Comparison of ENCODE assay signal across 1 cellular context in the genomic region with DNA sequence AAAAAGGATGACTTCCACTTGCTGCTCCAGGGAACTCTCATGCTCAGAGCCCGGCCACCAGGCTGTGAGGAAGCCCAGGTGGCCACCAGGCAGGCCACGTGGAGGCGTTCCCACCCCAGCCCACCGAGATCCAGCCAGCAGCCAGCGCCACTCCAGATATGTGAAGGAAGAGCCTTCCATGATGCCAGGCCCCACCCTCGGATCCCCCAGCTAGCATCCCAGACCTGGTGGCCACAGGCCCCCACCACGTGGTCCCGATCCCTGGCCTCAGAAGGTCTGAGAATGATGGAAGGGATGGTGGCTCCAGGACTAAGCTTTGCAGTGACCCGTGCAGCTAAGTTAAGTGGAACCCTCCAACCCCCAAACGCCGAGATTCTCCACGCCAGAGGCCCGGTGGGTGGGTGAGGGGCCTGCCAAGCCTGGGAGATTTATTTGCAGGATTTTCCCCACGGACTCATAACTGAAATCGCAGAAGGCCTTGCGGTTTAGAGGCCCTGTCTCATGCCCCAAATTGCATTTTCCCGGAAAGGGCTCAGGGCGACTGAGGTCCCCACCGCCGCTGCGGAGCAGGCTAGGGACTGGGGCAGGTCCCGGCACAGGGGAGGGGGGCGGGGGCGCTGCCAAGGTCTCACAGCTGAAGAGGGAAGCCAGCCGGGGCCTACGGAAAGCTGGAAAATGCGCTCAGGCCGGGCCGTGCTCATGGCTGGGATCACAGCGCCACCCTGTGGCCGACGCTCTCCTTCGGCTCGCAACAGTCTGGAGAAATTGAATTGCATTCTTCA.
TF ChIP-seq lines count a peak whose summit lies in the region.

No MANE protein-coding gene starts in this region.

TF ChIP-seq in HepG2, 621 proteins besides CTCF, POLR2A, EP300 and RAD21 (continued from another document and continues in another):
- TF ChIP-seq, protein P1, sequence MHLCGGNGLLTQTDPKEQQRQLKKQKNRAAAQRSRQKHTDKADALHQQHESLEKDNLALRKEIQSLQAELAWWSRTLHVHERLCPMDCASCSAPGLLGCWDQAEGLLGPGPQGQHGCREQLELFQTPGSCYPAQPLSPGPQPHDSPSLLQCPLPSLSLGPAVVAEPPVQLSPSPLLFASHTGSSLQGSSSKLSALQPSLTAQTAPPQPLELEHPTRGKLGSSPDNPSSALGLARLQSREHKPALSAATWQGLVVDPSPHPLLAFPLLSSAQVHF (CRISPR knock-in tag; IDR thresholded peaks at IDR 0.05): no peak
- no peak for TF ChIP-seq PHF21A (CRISPR knock-in tag; IDR thresholded peaks at IDR 0.05)
- TF ChIP-seq, protein P2, sequence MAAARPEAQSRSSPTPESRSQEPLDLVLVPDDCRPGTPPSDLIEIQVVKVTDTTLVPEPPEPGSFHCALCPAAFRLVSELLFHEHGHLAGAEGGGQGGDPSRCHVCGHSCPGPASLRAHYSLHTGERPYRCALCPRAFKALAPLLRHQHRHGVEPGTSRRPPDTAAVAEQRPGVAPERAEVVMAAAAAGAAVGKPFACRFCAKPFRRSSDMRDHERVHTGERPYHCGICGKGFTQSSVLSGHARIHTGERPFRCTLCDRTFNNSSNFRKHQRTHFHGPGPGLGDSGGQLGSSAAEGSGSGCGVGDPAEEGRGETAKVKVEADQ (CRISPR knock-in tag; IDR thresholded peaks at IDR 0.05; ENCODE audit: borderline replicate concordance): no peak
- peak; percentile 78 for TF ChIP-seq XRCC5 (optimal IDR thresholded peaks at IDR 0.05; ENCODE audit: low read length)
- 0 out of 2 replicates have a peak, but pooled peaks have one; percentile 69 for TF ChIP-seq MEIS2 (CRISPR knock-in tag; IDR thresholded peaks at IDR 0.05)
- 0 out of 2 replicates have a peak, but pooled peaks have one; percentile 50 for TF ChIP-seq ZNF230 (CRISPR knock-in tag; IDR thresholded peaks at IDR 0.05)
- TF ChIP-seq DNMT1 (CRISPR knock-in tag; IDR thresholded peaks at IDR 0.05): 0 out of 2 replicates have a peak, but pooled peaks have one; percentile 66
- 0 out of 2 replicates have a peak, but pooled peaks have one; percentile 38 for TF ChIP-seq ZNF124 (CRISPR knock-in tag; IDR thresholded peaks at IDR 0.05)
- no peak for TF ChIP-seq ZNF224 (CRISPR knock-in tag; IDR thresholded peaks at IDR 0.05)
- TF ChIP-seq STAG1 (CRISPR knock-in tag; IDR thresholded peaks at IDR 0.05): peak; percentile 97
- 0 out of 2 replicates have a peak, but pooled peaks have one; percentile 2 for TF ChIP-seq HIVEP1 (CRISPR knock-in tag; IDR thresholded peaks at IDR 0.05)
- no peak for TF ChIP-seq NR2C2 (CRISPR knock-in tag; IDR thresholded peaks at IDR 0.05; ENCODE audit: borderline replicate concordance)
- 0 out of 2 replicates have a peak, but pooled peaks have one; percentile 46 for TF ChIP-seq MXD4 (CRISPR knock-in tag; IDR thresholded peaks at IDR 0.05)
- no peak for TF ChIP-seq CEBPB (IDR thresholded peaks at IDR 0.05; ENCODE audit: borderline replicate concordance, low read depth, low read length)
- TF ChIP-seq, protein P3, sequence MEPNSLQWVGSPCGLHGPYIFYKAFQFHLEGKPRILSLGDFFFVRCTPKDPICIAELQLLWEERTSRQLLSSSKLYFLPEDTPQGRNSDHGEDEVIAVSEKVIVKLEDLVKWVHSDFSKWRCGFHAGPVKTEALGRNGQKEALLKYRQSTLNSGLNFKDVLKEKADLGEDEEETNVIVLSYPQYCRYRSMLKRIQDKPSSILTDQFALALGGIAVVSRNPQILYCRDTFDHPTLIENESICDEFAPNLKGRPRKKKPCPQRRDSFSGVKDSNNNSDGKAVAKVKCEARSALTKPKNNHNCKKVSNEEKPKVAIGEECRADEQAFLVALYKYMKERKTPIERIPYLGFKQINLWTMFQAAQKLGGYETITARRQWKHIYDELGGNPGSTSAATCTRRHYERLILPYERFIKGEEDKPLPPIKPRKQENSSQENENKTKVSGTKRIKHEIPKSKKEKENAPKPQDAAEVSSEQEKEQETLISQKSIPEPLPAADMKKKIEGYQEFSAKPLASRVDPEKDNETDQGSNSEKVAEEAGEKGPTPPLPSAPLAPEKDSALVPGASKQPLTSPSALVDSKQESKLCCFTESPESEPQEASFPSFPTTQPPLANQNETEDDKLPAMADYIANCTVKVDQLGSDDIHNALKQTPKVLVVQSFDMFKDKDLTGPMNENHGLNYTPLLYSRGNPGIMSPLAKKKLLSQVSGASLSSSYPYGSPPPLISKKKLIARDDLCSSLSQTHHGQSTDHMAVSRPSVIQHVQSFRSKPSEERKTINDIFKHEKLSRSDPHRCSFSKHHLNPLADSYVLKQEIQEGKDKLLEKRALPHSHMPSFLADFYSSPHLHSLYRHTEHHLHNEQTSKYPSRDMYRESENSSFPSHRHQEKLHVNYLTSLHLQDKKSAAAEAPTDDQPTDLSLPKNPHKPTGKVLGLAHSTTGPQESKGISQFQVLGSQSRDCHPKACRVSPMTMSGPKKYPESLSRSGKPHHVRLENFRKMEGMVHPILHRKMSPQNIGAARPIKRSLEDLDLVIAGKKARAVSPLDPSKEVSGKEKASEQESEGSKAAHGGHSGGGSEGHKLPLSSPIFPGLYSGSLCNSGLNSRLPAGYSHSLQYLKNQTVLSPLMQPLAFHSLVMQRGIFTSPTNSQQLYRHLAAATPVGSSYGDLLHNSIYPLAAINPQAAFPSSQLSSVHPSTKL (CRISPR knock-in tag; IDR thresholded peaks at IDR 0.05): peak; percentile 43
- TF ChIP-seq ZKSCAN5 (CRISPR knock-in tag; IDR thresholded peaks at IDR 0.05): 0 out of 2 replicates have a peak, but pooled peaks have one; percentile 32
- TF ChIP-seq, protein P4, sequence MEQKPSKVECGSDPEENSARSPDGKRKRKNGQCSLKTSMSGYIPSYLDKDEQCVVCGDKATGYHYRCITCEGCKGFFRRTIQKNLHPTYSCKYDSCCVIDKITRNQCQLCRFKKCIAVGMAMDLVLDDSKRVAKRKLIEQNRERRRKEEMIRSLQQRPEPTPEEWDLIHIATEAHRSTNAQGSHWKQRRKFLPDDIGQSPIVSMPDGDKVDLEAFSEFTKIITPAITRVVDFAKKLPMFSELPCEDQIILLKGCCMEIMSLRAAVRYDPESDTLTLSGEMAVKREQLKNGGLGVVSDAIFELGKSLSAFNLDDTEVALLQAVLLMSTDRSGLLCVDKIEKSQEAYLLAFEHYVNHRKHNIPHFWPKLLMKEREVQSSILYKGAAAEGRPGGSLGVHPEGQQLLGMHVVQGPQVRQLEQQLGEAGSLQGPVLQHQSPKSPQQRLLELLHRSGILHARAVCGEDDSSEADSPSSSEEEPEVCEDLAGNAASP (CRISPR knock-in tag; IDR thresholded peaks at IDR 0.05; ENCODE audit: borderline replicate concordance): 0 out of 2 replicates have a peak, but pooled peaks have one; percentile 28
- peak; percentile 44; the same call in 1 of the 2 replicates for TF ChIP-seq IKZF5 (CRISPR knock-in tag; IDR thresholded peaks at IDR 0.05)
- no peak for TF ChIP-seq FOXA1 (IDR thresholded peaks at IDR 0.05)
- TF ChIP-seq FOXA1 (CRISPR knock-in tag; IDR thresholded peaks at IDR 0.05): no peak
- TF ChIP-seq ZBTB49 (CRISPR knock-in tag; IDR thresholded peaks at IDR 0.05; ENCODE audit: borderline replicate concordance): no peak
- TF ChIP-seq SRSF1 (optimal IDR thresholded peaks at IDR 0.05; ENCODE audit: low read depth, low read length): no peak
- no peak for TF ChIP-seq NFKBIZ (CRISPR knock-in tag; IDR thresholded peaks at IDR 0.05)
- no peak for TF ChIP-seq ZNF557 (CRISPR knock-in tag; IDR thresholded peaks at IDR 0.05)
- TF ChIP-seq NONO (IDR thresholded peaks at IDR 0.05): no peak
- no peak for TF ChIP-seq NONO (CRISPR knock-in tag; conservative IDR thresholded peaks at IDR 0.05)
- no peak for TF ChIP-seq SNAPC4 (CRISPR knock-in tag; IDR thresholded peaks at IDR 0.05)
- no peak for TF ChIP-seq ATF6 (CRISPR knock-in tag; conservative IDR thresholded peaks at IDR 0.05)
- no peak for TF ChIP-seq ZNF558 (CRISPR knock-in tag; IDR thresholded peaks at IDR 0.05; ENCODE audit: borderline replicate concordance)
- TF ChIP-seq BCL6 (CRISPR knock-in tag; IDR thresholded peaks at IDR 0.05): no peak
- TF ChIP-seq ZNF232 (CRISPR knock-in tag; IDR thresholded peaks at IDR 0.05; ENCODE audit: borderline replicate concordance): peak; percentile 47; the same call in 1 of the 2 replicates
- 0 out of 2 replicates have a peak, but pooled peaks have one; percentile 35 for TF ChIP-seq MIER3 (CRISPR knock-in tag; IDR thresholded peaks at IDR 0.05; ENCODE audit: borderline replicate concordance)
- TF ChIP-seq, protein P5, sequence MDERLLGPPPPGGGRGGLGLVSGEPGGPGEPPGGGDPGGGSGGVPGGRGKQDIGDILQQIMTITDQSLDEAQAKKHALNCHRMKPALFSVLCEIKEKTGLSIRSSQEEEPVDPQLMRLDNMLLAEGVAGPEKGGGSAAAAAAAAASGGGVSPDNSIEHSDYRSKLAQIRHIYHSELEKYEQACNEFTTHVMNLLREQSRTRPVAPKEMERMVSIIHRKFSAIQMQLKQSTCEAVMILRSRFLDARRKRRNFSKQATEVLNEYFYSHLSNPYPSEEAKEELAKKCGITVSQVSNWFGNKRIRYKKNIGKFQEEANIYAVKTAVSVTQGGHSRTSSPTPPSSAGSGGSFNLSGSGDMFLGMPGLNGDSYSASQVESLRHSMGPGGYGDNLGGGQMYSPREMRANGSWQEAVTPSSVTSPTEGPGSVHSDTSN (CRISPR knock-in tag; IDR thresholded peaks at IDR 0.05): no peak
- TF ChIP-seq PLRG1 (conservative IDR thresholded peaks at IDR 0.05): no peak
- TF ChIP-seq HNRNPLL (IDR thresholded peaks at IDR 0.05; ENCODE audit: low read depth, low read length, poor library complexity, severe bottlenecking): peak; percentile 25
- TF ChIP-seq ZNF788 (CRISPR knock-in tag; IDR thresholded peaks at IDR 0.05; ENCODE audit: borderline replicate concordance): peak; percentile 44; the same call in 1 of the 2 replicates
- no peak for TF ChIP-seq TGIF2 (CRISPR knock-in tag; IDR thresholded peaks at IDR 0.05)
- 0 out of 2 replicates have a peak, but pooled peaks have one; percentile 44 for TF ChIP-seq RFXAP (CRISPR knock-in tag; IDR thresholded peaks at IDR 0.05; ENCODE audit: borderline replicate concordance)
- TF ChIP-seq PAF1 (CRISPR knock-in tag; IDR thresholded peaks at IDR 0.05): no peak
